ENCODE assay signal across 16 cellular contexts in the genomic region with DNA sequence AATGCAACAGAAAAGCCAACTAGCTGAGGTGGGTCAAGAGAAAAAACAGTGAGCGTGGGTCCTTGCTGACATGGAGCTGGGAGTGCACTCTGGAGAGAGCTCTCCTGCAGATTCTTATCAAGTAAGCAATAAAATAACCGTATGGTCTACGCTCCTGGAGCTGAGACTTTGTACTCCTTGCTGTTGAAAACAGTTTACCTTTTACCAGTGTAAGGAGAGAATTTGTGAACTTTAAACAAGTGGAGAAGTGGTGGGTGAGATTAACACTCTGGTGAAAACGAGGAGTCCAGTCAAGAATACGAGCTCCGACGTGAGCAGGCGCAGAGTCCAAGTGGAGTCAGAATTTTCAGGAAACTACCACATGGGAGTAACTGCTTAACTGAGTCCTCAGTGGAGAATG.
DNase-seq lines count a peak whose midpoint lies in the region; ATAC-seq and TF ChIP-seq lines count a peak whose summit lies in the region.
"Had no signal": no experiment of that assay in that cellular context is flagged by ENCODE, and none has a peak within 500 bp of the region (broad histone marks: within the 10 kb centered on the region; RNA-seq: fewer than 3 reads in every experiment).

No MANE protein-coding gene starts in this region.

- peak; percentile 83 for ATAC-seq in left colon
- no peak for ATAC-seq in HG03457 (IDR thresholded peaks at IDR 0.05; ENCODE audit: unreplicated experiment)
- ATAC-seq in GM21717 (IDR thresholded peaks at IDR 0.05; ENCODE audit: unreplicated experiment) = no peak
- ATAC-seq: A549 had no signal

- TF ChIP-seq CTCF in VCaP (conservative IDR thresholded peaks at IDR 0.05) = no peak

- DNase-seq in HuH-7 (ENCODE audit: low spot score) (peak; percentile 66), left colon (peak; percentile 48 to 49), substantia nigra (lab: John Stamatoyannopoulos, UW) (no peak), foreskin melanocyte (no peak)
- DNase-seq: BE2C; CD8-positive, alpha-beta memory T cell; DMS53; GF-D8; H9; IMR-90; KBM-7 had no signal

- H3K27ac ChIP-seq in VCaP = peak overlapping the region; percentile 85; the same call in 1 of the 2 replicates
- H3K27ac ChIP-seq in substantia nigra (ENCODE audit: low read depth, low read length, poor library complexity, severe bottlenecking) = no peak overlapping the region
- H3K27ac ChIP-seq: A549, HL-60 had no signal

- intact Hi-C loops in left colon (cut with DNase I, micrococcal nuclease) = no loop called here

Comparison
In these comparisons a context has a peak if more than half of its experiments do, and no peak if none do; other contexts are left out.
1. DNase-seq: peak in HuH-7 (single experiment) and left colon (2 of 2); none in substantia nigra (0 of 49) and foreskin melanocyte (single experiment).